ENCODE assay signal across 18 cellular contexts in genomic region chr21:36551731-36552457, GRCh38.
DNase-seq lines count a peak whose midpoint lies in the region; ATAC-seq, FAIRE-seq and TF ChIP-seq lines count a peak whose summit lies in the region.
"Had no signal": no experiment of that assay in that cellular context is flagged by ENCODE, and none has a peak within 500 bp of the region (broad histone marks: within the 10 kb centered on the region; RNA-seq: fewer than 3 reads in every experiment).

No MANE protein-coding gene starts in this region.

- no peaks in the 10 kb centered on the region for H3K9me3 ChIP-seq in endodermal cell (ENCODE audit: control insufficient read depth, low read length)
- H3K9me3 ChIP-seq: left ventricle myocardium inferior, neutrophil had no signal

- no peak for TF ChIP-seq POLR2A in GM12892 (IDR thresholded peaks at IDR 0.05; ENCODE audit: low read depth, low read length)

- no peak overlapping the region for H3K4me3 Mint-ChIP-seq in endodermal cell
- H3K4me3 Mint-ChIP-seq: T-helper 1 cell treated with Interleukin-12 subunit alpha and Interleukin-12 subunit beta and Interleukin-4 antibody, amounts not matched to agents 30 μg/mL and 1 μg/mL, for 36 hours had no signal

- H3K27ac ChIP-seq in endodermal cell (ENCODE audit: low read depth, low read length) = no peak overlapping the region
- H3K27ac ChIP-seq: gastroesophageal sphincter, left ventricle myocardium inferior, neutrophil had no signal

- no peak overlapping the region for H3K9ac ChIP-seq in endodermal cell (ENCODE audit: extremely low read depth, low read length, poor library complexity, severe bottlenecking)

- ATAC-seq in HG03571 (IDR thresholded peaks at IDR 0.05; ENCODE audit: unreplicated experiment) = no peak
- ATAC-seq in GM19035 (IDR thresholded peaks at IDR 0.05; ENCODE audit: unreplicated experiment) = no peak
- ATAC-seq: gastroesophageal sphincter had no signal

- no peak overlapping the region for H3K27ac Mint-ChIP-seq in endodermal cell
- H3K27ac Mint-ChIP-seq: T-helper 1 cell treated with Interleukin-12 subunit alpha and Interleukin-12 subunit beta and Interleukin-4 antibody, amounts not matched to agents 30 μg/mL and 1 μg/mL, for 36 hours had no signal

- FAIRE-seq in GM12892 (lab: Jason Lieb, UNC) = peak; percentile 63

- no peaks in the 10 kb centered on the region for H3K36me3 ChIP-seq in endodermal cell (ENCODE audit: control insufficient read depth, insufficient read depth, low read length)
- H3K36me3 ChIP-seq: gastroesophageal sphincter, left ventricle myocardium inferior, neutrophil had no signal

- no peaks in the 10 kb centered on the region for H3K4me1 ChIP-seq in endodermal cell (ENCODE audit: control insufficient read depth, insufficient read depth, low read length)
- H3K4me1 ChIP-seq: gastroesophageal sphincter had no signal

- DNase-seq in GM12892 (ENCODE audit: insufficient read length) (no peak), RPMI7951 (ENCODE audit: low read depth) (peak; percentile 65), fibroblast of mammary gland (ENCODE audit: low read depth) (peak; percentile 93), stromal cell of bone marrow (ENCODE audit: low read depth) (peak; percentile 77), HK-2 (ENCODE audit: unreplicated experiment) (no peak), endodermal cell (no peak)
- DNase-seq: activated effector memory CD4-positive, alpha-beta T cell treated with anti-CD3 and anti-CD28 coated beads, Interleukin-2, amount 50 U/mL, for 16 hours; DMS153; left ventricle myocardium inferior; MM.1S; NCI-H774; stimulated activated CD4-positive, alpha-beta T cell treated with anti-CD3 and anti-CD28 coated beads, Interleukin-1b, Interleukin-23, amount 100 ng/mL, for 48 hours; stimulated activated naive CD4-positive, alpha-beta T cell had no signal

- WGBS in endodermal cell (ENCODE audit: insufficient coverage in 1 of 2, insufficient read length in 1 of 2), 2 experiments = 78 to 80% methylated on average over 8 to 10 of the region's 10 CpGs

- H3K4me3 ChIP-seq in fibroblast of mammary gland (ENCODE audit: control insufficient read depth, low read depth, low read length) (no peak overlapping the region), endodermal cell (ENCODE audit: low read length) (no peak overlapping the region)
- H3K4me3 ChIP-seq: gastroesophageal sphincter, left ventricle myocardium inferior had no signal

- no peaks in the 10 kb centered on the region for H3K4me1 Mint-ChIP-seq in endodermal cell

- TF ChIP-seq CTCF in fibroblast of mammary gland (conservative IDR thresholded peaks at IDR 0.05; ENCODE audit: control insufficient read depth, insufficient read depth, low read depth, low read length) (no peak), endodermal cell (conservative IDR thresholded peaks at IDR 0.05) (no peak)

- H3K9me3 Mint-ChIP-seq in endodermal cell = no peaks in the 10 kb centered on the region
- H3K9me3 Mint-ChIP-seq: T-helper 1 cell treated with Interleukin-12 subunit alpha and Interleukin-12 subunit beta and Interleukin-4 antibody, amounts not matched to agents 30 μg/mL and 1 μg/mL, for 36 hours had no signal

- peaks cover 3% of the 10 kb centered on the region for H3K27me3 Mint-ChIP-seq in endodermal cell (ENCODE audit: insufficient read depth)

- H3K36me3 Mint-ChIP-seq in endodermal cell (ENCODE audit: low read depth) = no peaks in the 10 kb centered on the region

- H3K27me3 ChIP-seq in endodermal cell (ENCODE audit: control insufficient read depth, insufficient read depth, low read length, poor library complexity, severe bottlenecking) = no peaks in the 10 kb centered on the region
- H3K27me3 ChIP-seq: neutrophil had no signal

Comparison
In these comparisons a context has a peak if more than half of its experiments do, and no peak if none do; other contexts are left out.
1. DNase-seq: peak in RPMI7951 (single experiment), fibroblast of mammary gland (single experiment) and stromal cell of bone marrow (single experiment); none in GM12892 (single experiment), HK-2 (single experiment) and endodermal cell (single experiment).